In the genomic region with DNA sequence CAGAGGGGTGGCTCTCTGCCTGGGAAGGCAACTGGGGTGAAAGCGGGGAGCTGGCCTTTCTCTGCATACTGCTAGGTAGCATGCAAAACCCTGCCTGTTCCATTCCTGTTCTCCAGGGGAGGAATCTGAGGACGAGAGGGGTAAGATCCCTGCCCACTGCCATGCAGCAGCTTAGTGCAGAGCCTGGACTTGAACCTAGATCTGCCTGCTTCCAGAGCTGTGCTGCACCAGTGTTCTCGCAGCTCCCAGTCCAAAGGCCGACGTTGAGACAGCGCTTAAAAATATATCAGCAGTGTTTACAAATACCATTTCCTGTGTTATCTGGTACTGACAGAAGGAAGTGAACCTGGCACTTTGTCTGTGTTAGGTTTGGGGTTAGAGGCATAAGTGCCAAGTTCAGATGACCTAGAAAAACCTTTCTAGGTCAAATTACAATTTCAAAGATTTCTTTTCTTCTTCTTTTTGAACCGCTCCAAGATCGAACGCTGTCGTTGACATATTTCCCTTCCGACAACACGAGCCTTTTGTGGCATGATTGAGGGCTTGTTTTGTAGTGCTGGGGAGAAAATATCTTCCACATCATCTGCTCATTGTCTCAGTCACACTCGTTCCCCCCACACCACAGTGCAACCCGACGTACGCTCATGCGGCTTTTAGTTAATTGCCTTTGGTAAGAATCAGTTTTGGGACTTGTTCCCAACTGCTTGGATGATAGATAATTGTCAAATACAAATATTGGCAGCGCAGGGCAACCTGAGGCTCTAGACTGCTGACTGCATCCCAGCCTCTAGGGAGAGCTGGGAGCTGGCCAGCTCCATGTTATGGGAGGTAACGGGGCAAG, we compare ENCODE assay signal across 1 cellular context.
TF ChIP-seq lines count a peak whose summit lies in the region.

No MANE protein-coding gene starts in this region.

TF ChIP-seq in HepG2, 621 proteins besides CTCF, POLR2A, EP300 and RAD21 (continued from another document and continues in another):
- TF ChIP-seq, protein P1, sequence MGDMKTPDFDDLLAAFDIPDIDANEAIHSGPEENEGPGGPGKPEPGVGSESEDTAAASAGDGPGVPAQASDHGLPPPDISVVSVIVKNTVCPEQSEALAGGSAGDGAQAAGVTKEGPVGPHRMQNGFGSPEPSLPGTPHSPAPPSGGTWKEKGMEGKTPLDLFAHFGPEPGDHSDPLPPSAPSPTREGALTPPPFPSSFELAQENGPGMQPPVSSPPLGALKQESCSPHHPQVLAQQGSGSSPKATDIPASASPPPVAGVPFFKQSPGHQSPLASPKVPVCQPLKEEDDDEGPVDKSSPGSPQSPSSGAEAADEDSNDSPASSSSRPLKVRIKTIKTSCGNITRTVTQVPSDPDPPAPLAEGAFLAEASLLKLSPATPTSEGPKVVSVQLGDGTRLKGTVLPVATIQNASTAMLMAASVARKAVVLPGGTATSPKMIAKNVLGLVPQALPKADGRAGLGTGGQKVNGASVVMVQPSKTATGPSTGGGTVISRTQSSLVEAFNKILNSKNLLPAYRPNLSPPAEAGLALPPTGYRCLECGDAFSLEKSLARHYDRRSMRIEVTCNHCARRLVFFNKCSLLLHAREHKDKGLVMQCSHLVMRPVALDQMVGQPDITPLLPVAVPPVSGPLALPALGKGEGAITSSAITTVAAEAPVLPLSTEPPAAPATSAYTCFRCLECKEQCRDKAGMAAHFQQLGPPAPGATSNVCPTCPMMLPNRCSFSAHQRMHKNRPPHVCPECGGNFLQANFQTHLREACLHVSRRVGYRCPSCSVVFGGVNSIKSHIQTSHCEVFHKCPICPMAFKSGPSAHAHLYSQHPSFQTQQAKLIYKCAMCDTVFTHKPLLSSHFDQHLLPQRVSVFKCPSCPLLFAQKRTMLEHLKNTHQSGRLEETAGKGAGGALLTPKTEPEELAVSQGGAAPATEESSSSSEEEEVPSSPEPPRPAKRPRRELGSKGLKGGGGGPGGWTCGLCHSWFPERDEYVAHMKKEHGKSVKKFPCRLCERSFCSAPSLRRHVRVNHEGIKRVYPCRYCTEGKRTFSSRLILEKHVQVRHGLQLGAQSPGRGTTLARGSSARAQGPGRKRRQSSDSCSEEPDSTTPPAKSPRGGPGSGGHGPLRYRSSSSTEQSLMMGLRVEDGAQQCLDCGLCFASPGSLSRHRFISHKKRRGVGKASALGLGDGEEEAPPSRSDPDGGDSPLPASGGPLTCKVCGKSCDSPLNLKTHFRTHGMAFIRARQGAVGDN (CRISPR knock-in tag; IDR thresholded peaks at IDR 0.05), result peak; percentile 47
- TF ChIP-seq, protein P2, sequence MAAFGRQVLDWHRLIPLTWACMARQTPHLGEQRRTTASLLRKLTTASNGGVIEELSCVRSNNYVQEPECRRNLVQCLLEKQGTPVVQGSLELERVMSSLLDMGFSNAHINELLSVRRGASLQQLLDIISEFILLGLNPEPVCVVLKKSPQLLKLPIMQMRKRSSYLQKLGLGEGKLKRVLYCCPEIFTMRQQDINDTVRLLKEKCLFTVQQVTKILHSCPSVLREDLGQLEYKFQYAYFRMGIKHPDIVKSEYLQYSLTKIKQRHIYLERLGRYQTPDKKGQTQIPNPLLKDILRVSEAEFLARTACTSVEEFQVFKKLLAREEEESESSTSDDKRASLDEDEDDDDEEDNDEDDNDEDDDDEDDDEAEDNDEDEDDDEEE (CRISPR knock-in tag; IDR thresholded peaks at IDR 0.05), result peak; percentile 56; the same call in 1 of the 2 replicates
- no peak for TF ChIP-seq MTF1 (CRISPR knock-in tag; IDR thresholded peaks at IDR 0.05)
- TF ChIP-seq ZMYM4 (CRISPR knock-in tag; IDR thresholded peaks at IDR 0.05), result peak; percentile 55; the same call in 1 of the 2 replicates
- TF ChIP-seq TBX3 (IDR thresholded peaks at IDR 0.05; ENCODE audit: borderline replicate concordance), result peak; percentile 16; the same call in 1 of the 2 replicates
- TF ChIP-seq, protein P3, sequence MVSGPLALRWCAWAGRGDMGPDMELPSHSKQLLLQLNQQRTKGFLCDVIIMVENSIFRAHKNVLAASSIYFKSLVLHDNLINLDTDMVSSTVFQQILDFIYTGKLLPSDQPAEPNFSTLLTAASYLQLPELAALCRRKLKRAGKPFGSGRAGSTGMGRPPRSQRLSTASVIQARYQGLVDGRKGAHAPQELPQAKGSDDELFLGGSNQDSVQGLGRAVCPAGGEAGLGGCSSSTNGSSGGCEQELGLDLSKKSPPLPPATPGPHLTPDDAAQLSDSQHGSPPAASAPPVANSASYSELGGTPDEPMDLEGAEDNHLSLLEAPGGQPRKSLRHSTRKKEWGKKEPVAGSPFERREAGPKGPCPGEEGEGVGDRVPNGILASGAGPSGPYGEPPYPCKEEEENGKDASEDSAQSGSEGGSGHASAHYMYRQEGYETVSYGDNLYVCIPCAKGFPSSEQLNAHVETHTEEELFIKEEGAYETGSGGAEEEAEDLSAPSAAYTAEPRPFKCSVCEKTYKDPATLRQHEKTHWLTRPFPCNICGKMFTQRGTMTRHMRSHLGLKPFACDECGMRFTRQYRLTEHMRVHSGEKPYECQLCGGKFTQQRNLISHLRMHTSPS (CRISPR knock-in tag; IDR thresholded peaks at IDR 0.05; ENCODE audit: low read depth), result peak; percentile 78; the same call in 1 of the 2 replicates
- TF ChIP-seq, protein P4, sequence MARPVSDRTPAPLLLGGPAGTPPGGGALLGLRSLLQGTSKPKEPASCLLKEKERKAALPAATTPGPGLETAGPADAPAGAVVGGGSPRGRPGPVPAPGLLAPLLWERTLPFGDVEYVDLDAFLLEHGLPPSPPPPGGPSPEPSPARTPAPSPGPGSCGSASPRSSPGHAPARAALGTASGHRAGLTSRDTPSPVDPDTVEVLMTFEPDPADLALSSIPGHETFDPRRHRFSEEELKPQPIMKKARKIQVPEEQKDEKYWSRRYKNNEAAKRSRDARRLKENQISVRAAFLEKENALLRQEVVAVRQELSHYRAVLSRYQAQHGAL (CRISPR knock-in tag; IDR thresholded peaks at IDR 0.05; ENCODE audit: not compliant biosample characterization), result no peak
- TF ChIP-seq, protein P5, sequence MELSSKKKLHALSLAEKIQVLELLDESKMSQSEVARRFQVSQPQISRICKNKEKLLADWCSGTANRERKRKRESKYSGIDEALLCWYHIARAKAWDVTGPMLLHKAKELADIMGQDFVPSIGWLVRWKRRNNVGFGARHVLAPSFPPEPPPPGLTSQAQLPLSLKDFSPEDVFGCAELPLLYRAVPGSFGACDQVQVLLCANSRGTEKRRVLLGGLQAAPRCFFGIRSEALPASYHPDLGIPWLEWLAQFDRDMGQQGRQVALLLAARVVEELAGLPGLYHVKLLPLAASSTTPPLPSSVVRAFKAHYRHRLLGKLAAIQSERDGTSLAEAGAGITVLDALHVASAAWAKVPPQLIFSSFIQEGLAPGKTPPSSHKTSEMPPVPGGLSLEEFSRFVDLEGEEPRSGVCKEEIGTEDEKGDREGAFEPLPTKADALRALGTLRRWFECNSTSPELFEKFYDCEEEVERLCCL (CRISPR knock-in tag; IDR thresholded peaks at IDR 0.05; ENCODE audit: borderline replicate concordance), result peak; percentile 62; the same call in 1 of the 2 replicates
- peak; percentile 58 for TF ChIP-seq MED8 (CRISPR knock-in tag; IDR thresholded peaks at IDR 0.05; ENCODE audit: insufficient replicate concordance)
- TF ChIP-seq PRMT3 (CRISPR knock-in tag; IDR thresholded peaks at IDR 0.05; ENCODE audit: borderline replicate concordance, low read depth), result no peak
- TF ChIP-seq ZSCAN9 (CRISPR knock-in tag; IDR thresholded peaks at IDR 0.05; ENCODE audit: borderline replicate concordance), result peak; percentile 33; the same call in 1 of the 2 replicates
- peak; percentile 86 for TF ChIP-seq SOX5 (CRISPR knock-in tag; IDR thresholded peaks at IDR 0.05; ENCODE audit: borderline replicate concordance)
- 0 out of 2 replicates have a peak, but pooled peaks have one; percentile 18 for TF ChIP-seq YEATS4 (CRISPR knock-in tag; IDR thresholded peaks at IDR 0.05; ENCODE audit: borderline replicate concordance)
- TF ChIP-seq TEAD3 (CRISPR knock-in tag; optimal IDR thresholded peaks at IDR 0.05; ENCODE audit: borderline replicate concordance), result peak; percentile 87
- TF ChIP-seq, protein P6, sequence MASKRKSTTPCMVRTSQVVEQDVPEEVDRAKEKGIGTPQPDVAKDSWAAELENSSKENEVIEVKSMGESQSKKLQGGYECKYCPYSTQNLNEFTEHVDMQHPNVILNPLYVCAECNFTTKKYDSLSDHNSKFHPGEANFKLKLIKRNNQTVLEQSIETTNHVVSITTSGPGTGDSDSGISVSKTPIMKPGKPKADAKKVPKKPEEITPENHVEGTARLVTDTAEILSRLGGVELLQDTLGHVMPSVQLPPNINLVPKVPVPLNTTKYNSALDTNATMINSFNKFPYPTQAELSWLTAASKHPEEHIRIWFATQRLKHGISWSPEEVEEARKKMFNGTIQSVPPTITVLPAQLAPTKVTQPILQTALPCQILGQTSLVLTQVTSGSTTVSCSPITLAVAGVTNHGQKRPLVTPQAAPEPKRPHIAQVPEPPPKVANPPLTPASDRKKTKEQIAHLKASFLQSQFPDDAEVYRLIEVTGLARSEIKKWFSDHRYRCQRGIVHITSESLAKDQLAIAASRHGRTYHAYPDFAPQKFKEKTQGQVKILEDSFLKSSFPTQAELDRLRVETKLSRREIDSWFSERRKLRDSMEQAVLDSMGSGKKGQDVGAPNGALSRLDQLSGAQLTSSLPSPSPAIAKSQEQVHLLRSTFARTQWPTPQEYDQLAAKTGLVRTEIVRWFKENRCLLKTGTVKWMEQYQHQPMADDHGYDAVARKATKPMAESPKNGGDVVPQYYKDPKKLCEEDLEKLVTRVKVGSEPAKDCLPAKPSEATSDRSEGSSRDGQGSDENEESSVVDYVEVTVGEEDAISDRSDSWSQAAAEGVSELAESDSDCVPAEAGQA (IDR thresholded peaks at IDR 0.05; ENCODE audit: low read depth), result no peak
- TF ChIP-seq, protein P6 (CRISPR knock-in tag; IDR thresholded peaks at IDR 0.05; ENCODE audit: borderline replicate concordance), result no peak
- peak; percentile 68 for TF ChIP-seq ELF1 (CRISPR knock-in tag; IDR thresholded peaks at IDR 0.05)
- peak; percentile 61; the same call in 1 of the 2 replicates for TF ChIP-seq NR2F2 (IDR thresholded peaks at IDR 0.05; ENCODE audit: borderline replicate concordance, low read depth)
- TF ChIP-seq XRCC5 (optimal IDR thresholded peaks at IDR 0.05; ENCODE audit: low read length), result no peak
- peak; percentile 83 for TF ChIP-seq CBX1 (IDR thresholded peaks at IDR 0.05; ENCODE audit: low read depth)
- TF ChIP-seq, protein P7, sequence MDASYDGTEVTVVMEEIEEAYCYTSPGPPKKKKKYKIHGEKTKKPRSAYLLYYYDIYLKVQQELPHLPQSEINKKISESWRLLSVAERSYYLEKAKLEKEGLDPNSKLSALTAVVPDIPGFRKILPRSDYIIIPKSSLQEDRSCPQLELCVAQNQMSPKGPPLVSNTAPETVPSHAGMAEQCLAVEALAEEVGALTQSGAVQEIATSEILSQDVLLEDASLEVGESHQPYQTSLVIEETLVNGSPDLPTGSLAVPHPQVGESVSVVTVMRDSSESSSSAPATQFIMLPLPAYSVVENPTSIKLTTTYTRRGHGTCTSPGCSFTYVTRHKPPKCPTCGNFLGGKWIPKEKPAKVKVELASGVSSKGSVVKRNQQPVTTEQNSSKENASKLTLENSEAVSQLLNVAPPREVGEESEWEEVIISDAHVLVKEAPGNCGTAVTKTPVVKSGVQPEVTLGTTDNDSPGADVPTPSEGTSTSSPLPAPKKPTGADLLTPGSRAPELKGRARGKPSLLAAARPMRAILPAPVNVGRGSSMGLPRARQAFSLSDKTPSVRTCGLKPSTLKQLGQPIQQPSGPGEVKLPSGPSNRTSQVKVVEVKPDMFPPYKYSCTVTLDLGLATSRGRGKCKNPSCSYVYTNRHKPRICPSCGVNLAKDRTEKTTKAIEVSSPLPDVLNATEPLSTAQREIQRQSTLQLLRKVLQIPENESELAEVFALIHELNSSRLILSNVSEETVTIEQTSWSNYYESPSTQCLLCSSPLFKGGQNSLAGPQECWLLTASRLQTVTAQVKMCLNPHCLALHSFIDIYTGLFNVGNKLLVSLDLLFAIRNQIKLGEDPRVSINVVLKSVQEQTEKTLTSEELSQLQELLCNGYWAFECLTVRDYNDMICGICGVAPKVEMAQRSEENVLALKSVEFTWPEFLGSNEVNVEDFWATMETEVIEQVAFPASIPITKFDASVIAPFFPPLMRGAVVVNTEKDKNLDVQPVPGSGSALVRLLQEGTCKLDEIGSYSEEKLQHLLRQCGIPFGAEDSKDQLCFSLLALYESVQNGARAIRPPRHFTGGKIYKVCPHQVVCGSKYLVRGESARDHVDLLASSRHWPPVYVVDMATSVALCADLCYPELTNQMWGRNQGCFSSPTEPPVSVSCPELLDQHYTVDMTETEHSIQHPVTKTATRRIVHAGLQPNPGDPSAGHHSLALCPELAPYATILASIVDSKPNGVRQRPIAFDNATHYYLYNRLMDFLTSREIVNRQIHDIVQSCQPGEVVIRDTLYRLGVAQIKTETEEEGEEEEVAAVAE (CRISPR knock-in tag; IDR thresholded peaks at IDR 0.05; ENCODE audit: borderline replicate concordance), result 0 out of 2 replicates have a peak, but pooled peaks have one; percentile 36
- TF ChIP-seq NR2F1 (CRISPR knock-in tag; IDR thresholded peaks at IDR 0.05), result peak in 1 of 2 experiments; percentile 5; a peak in 1 of 4 replicates
- peak; percentile 59; the same call in 1 of the 2 replicates for TF ChIP-seq KDM6A (CRISPR knock-in tag; IDR thresholded peaks at IDR 0.05; ENCODE audit: low read depth)
- TF ChIP-seq ETV5 (CRISPR knock-in tag; IDR thresholded peaks at IDR 0.05; ENCODE audit: borderline replicate concordance), result peak; percentile 90
- TF ChIP-seq FOSL2 (CRISPR knock-in tag; IDR thresholded peaks at IDR 0.05), result peak; percentile 32; the same call in 1 of the 2 replicates
- TF ChIP-seq, protein P8, sequence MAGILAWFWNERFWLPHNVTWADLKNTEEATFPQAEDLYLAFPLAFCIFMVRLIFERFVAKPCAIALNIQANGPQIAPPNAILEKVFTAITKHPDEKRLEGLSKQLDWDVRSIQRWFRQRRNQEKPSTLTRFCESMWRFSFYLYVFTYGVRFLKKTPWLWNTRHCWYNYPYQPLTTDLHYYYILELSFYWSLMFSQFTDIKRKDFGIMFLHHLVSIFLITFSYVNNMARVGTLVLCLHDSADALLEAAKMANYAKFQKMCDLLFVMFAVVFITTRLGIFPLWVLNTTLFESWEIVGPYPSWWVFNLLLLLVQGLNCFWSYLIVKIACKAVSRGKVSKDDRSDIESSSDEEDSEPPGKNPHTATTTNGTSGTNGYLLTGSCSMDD (CRISPR knock-in tag; IDR thresholded peaks at IDR 0.05), result no peak
- TF ChIP-seq ZSCAN12 (CRISPR knock-in tag; IDR thresholded peaks at IDR 0.05), result no peak
- peak; percentile 78; the same call in 1 of the 2 replicates for TF ChIP-seq ZNF331 (CRISPR knock-in tag; IDR thresholded peaks at IDR 0.05)
- TF ChIP-seq ZNF556 (CRISPR knock-in tag; IDR thresholded peaks at IDR 0.05; ENCODE audit: borderline replicate concordance), result peak; percentile 81; the same call in 1 of the 2 replicates
- TF ChIP-seq ZNF644 (CRISPR knock-in tag; IDR thresholded peaks at IDR 0.05; ENCODE audit: low read depth), result 0 out of 2 replicates have a peak, but pooled peaks have one; percentile 63
